In the genomic region with DNA sequence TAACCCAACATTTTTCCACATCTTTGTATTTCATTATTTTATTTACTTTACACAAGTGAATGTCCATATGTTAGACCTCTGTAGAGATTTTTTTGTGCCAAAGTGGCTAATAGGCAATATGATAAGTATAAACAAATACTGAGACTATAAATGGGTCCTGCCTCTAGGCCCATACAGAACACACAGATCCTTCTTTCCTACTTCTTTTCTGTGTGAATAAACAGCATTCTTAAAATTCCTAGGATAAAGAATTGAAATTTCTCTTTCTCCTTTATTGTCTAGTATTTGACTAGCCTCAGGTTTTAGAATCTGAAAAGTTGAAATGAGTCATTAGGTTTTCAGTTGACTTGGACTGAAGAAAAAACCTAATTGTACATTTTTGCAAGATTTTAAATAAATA, we compare ENCODE assay signal across 24 cellular contexts. TPM values are rescaled to one million over a fixed set of nuclear protein-coding genes. Genes with fewer than 3 reads are reported as not detected.
"Had no signal": no experiment of that assay in that cellular context is flagged by ENCODE, and none has a peak within 500 bp of the region (broad histone marks: within the 10 kb centered on the region; RNA-seq: fewer than 3 reads in every experiment).

No MANE protein-coding gene starts in this region.

- H3K27me3 Mint-ChIP-seq: naive thymus-derived CD4-positive, alpha-beta T cell; stimulated activated memory B cell treated with anti-CD40 and anti-IgM and Interleukin-4, amounts not matched to agents 10 μg/mL and 1 μg/mL and 100 μg/mL, for 72 hours; stimulated activated naive CD8-positive, alpha-beta T cell treated with anti-CD3 and anti-CD28 coated beads, Interleukin-15, Interleukin-2, amounts not matched to agents 100 ng/mL and 50 ng/mL, for 24 hours had no signal

- H3K27ac Mint-ChIP-seq: naive thymus-derived CD4-positive, alpha-beta T cell; nephron progenitor cell; stimulated activated memory B cell treated with anti-CD40 and anti-IgM and Interleukin-4, amounts not matched to agents 10 μg/mL and 1 μg/mL and 100 μg/mL, for 72 hours; stimulated activated naive CD8-positive, alpha-beta T cell treated with anti-CD3 and anti-CD28 coated beads, Interleukin-15, Interleukin-2, amounts not matched to agents 100 ng/mL and 50 ng/mL, for 24 hours had no signal

- H3K4me3 Mint-ChIP-seq: naive thymus-derived CD4-positive, alpha-beta T cell; nephron progenitor cell; stimulated activated memory B cell treated with anti-CD40 and anti-IgM and Interleukin-4, amounts not matched to agents 10 μg/mL and 1 μg/mL and 100 μg/mL, for 72 hours; stimulated activated naive CD8-positive, alpha-beta T cell treated with anti-CD3 and anti-CD28 coated beads, Interleukin-15, Interleukin-2, amounts not matched to agents 100 ng/mL and 50 ng/mL, for 24 hours had no signal

- FAIRE-seq: islet of Langerhans had no signal

- H3K4me1 Mint-ChIP-seq: naive thymus-derived CD4-positive, alpha-beta T cell; nephron progenitor cell; stimulated activated memory B cell treated with anti-CD40 and anti-IgM and Interleukin-4, amounts not matched to agents 10 μg/mL and 1 μg/mL and 100 μg/mL, for 72 hours had no signal

- H3K27ac ChIP-seq: esophagus squamous epithelium, heart left ventricle, spleen, tibial artery, upper lobe of left lung, vagina had no signal

- ATAC-seq: heart left ventricle; naive thymus-derived CD4-positive, alpha-beta T cell; sciatic nerve; stimulated activated memory B cell treated with anti-CD40 and anti-IgM and Interleukin-4, amounts not matched to agents 10 μg/mL and 1 μg/mL and 100 μg/mL, for 72 hours had no signal

- H3K9me3 ChIP-seq: esophagus squamous epithelium, heart left ventricle, spleen, tibial artery, upper lobe of left lung, vagina had no signal

- H3K36me3 Mint-ChIP-seq: naive thymus-derived CD4-positive, alpha-beta T cell; stimulated activated memory B cell treated with anti-CD40 and anti-IgM and Interleukin-4, amounts not matched to agents 10 μg/mL and 1 μg/mL and 100 μg/mL, for 72 hours had no signal

- H3K4me1 ChIP-seq: esophagus squamous epithelium, heart left ventricle, spleen, tibial artery, upper lobe of left lung, vagina had no signal

- H3K9me3 Mint-ChIP-seq: nephron progenitor cell; stimulated activated naive CD8-positive, alpha-beta T cell treated with anti-CD3 and anti-CD28 coated beads, Interleukin-15, Interleukin-2, amounts not matched to agents 100 ng/mL and 50 ng/mL, for 24 hours had no signal

- H3K36me3 ChIP-seq: esophagus squamous epithelium, heart left ventricle, spleen, tibial artery, upper lobe of left lung, vagina had no signal

- H3K4me3 ChIP-seq: esophagus squamous epithelium, heart left ventricle, spleen, tibial artery, upper lobe of left lung, vagina had no signal

- H3K27me3 ChIP-seq: esophagus squamous epithelium, heart left ventricle, spleen, tibial artery, upper lobe of left lung, vagina had no signal

- DNase-seq: dermis blood vessel endothelial cell; esophagus squamous epithelium; heart left ventricle; hypothalamus; kidney glomerular epithelial cell; mesendoderm; naive thymus-derived CD4-positive, alpha-beta T cell; nephron progenitor cell; spleen; stimulated activated CD4-positive, alpha-beta T cell treated with anti-CD3 and anti-CD28 coated beads, Interleukin-15, amount 100 ng/mL, for 24 hours; stimulated activated CD4-positive, alpha-beta T cell treated with anti-CD3 and anti-CD28 coated beads, Interleukin-1b, Interleukin-23, amount 100 ng/mL, for 48 hours; stimulated activated CD4-positive, alpha-beta T cell treated with anti-CD3 and anti-CD28 coated beads, Interleukin-4, amount 100 ng/mL, for 24 hours; tibial artery; upper lobe of left lung had no signal

RNA-seq across cellular contexts. Expression of a gene that starts 46.3 kb away (rescaled TPM):
- total RNA-seq: dermis blood vessel endothelial cell; esophagus squamous epithelium; heart left ventricle; liver; lung microvascular endothelial cell; mononuclear cell; naive thymus-derived CD4-positive, alpha-beta T cell; omental fat pad; pulmonary artery endothelial cell; spleen; vagina had no signal
